ENCODE assay signal across 8 cellular contexts in the genomic region with DNA sequence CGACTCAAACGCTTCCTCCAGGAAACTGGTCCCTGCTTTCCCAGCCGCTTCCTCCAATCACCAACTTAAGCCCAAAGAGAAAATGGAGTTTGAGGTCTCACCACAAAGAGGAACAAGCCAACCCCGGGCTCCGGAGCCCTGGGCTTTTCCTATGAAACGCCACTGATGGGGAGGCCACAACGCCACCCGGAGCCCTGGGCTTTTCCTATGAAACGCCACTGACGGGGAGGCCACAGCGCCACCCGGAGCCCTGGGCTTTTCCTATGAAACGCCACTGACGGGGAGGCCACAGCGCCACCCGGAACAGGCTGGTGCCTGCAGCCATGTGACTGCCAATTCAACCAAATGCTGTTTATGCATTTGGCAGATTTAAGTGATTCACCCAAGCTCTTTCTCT. TPM values are rescaled to one million over a fixed set of nuclear protein-coding genes. Genes with fewer than 3 reads are reported as not detected.
DNase-seq lines count a peak whose midpoint lies in the region; ATAC-seq and TF ChIP-seq lines count a peak whose summit lies in the region.
"Had no signal": no experiment of that assay in that cellular context is flagged by ENCODE, and none has a peak within 500 bp of the region (broad histone marks: within the 10 kb centered on the region; RNA-seq: fewer than 3 reads in every experiment).

No MANE protein-coding gene starts in this region.

- no peak for ATAC-seq in activated naive CD8-positive, alpha-beta T cell treated with anti-CD3 and anti-CD28 coated beads, Interleukin-2, amount 10 ng/mL, durations not matched to agents 7 days and 5 days (ENCODE audit: low read depth)
- ATAC-seq in sciatic nerve (peak; percentile 13), GM18520 (IDR thresholded peaks at IDR 0.05; ENCODE audit: unreplicated experiment) (no peak)

- H3K4me3 Mint-ChIP-seq in activated naive CD8-positive, alpha-beta T cell treated with anti-CD3 and anti-CD28 coated beads, Interleukin-2, amount 10 ng/mL, durations not matched to agents 7 days and 5 days: peak overlapping the region; percentile 58
- H3K4me3 Mint-ChIP-seq: nephron had no signal

- H3K4me1 Mint-ChIP-seq in activated naive CD8-positive, alpha-beta T cell treated with anti-CD3 and anti-CD28 coated beads, Interleukin-2, amount 10 ng/mL, durations not matched to agents 7 days and 5 days: peaks cover 28% of the 10 kb centered on the region

- H3K27ac Mint-ChIP-seq in activated naive CD8-positive, alpha-beta T cell treated with anti-CD3 and anti-CD28 coated beads, Interleukin-2, amount 10 ng/mL, durations not matched to agents 7 days and 5 days: peak overlapping the region; percentile 52
- H3K27ac Mint-ChIP-seq: nephron had no signal

- no peaks in the 10 kb centered on the region for H3K27me3 Mint-ChIP-seq in activated naive CD8-positive, alpha-beta T cell treated with anti-CD3 and anti-CD28 coated beads, Interleukin-2, amount 10 ng/mL, durations not matched to agents 7 days and 5 days

- intact Hi-C loops in sciatic nerve (cut with DNase I): no loop called here

- in situ Hi-C loops in GM13977 (cut with MboI; ENCODE audit: low pct_unique_long_range_greater_than_20kb, low sequenced_read_pairs, unreplicated experiment): no loop called here

- DNase-seq in GM13977 (ENCODE audit: low spot score): no peak
- peak; percentile 47 for DNase-seq in NCI-H69 (lab: John Stamatoyannopoulos, UW)
- no peak for DNase-seq in activated naive CD8-positive, alpha-beta T cell treated with anti-CD3 and anti-CD28 coated beads, Interleukin-2, amount 10 ng/mL, durations not matched to agents 7 days and 5 days
- no peak for DNase-seq in sciatic nerve (ENCODE audit: low spot score)
- no peak for DNase-seq in NK-92 treated with Interleukin-12 subunit alpha and Interleukin-12 subunit beta, amount 100 ng/mL, for 24 hours (lab: John Stamatoyannopoulos, UW)
- DNase-seq in NCI-H2227 treated with DMSO at 0.1 percent for 48 hours (lab: John Stamatoyannopoulos, UW): no peak

- H3K9me3 Mint-ChIP-seq in activated naive CD8-positive, alpha-beta T cell treated with anti-CD3 and anti-CD28 coated beads, Interleukin-2, amount 10 ng/mL, durations not matched to agents 7 days and 5 days: no peaks in the 10 kb centered on the region
- H3K9me3 Mint-ChIP-seq: nephron had no signal

- peak; percentile 31 for TF ChIP-seq CTCF in GM13977 (IDR thresholded peaks at IDR 0.05; ENCODE audit: extremely low read depth, insufficient read depth, missing control alignments)

- H3K36me3 Mint-ChIP-seq in activated naive CD8-positive, alpha-beta T cell treated with anti-CD3 and anti-CD28 coated beads, Interleukin-2, amount 10 ng/mL, durations not matched to agents 7 days and 5 days: no peaks in the 10 kb centered on the region

- POLR2A ChIA-PET in activated naive CD8-positive, alpha-beta T cell treated with anti-CD3 and anti-CD28 coated beads, Interleukin-2, amount 10 ng/mL, durations not matched to agents 7 days and 5 days (lab: Charles Lee): interaction anchor here (0.7 kb wide), 1 partner anchor 332 kb away, joined by 3 read pairs; no protein-coding TSS in a partner anchor

RNA-seq across cellular contexts. Expression of gene DPYSL4, which starts 45.8 kb away (rescaled TPM):
- 1 to 10 TPM; 5.2 to 8.5 TPM for total RNA-seq in activated naive CD8-positive, alpha-beta T cell treated with anti-CD3 and anti-CD28 coated beads, Interleukin-2, amount 10 ng/mL, durations not matched to agents 7 days and 5 days
- 0.31 TPM for total RNA-seq in sciatic nerve
